In genomic region chrX:116141270-116141669, GRCh38 we compare ENCODE assay signal across 8 cellular contexts. TPM values are rescaled to one million over a fixed set of nuclear protein-coding genes. Genes with fewer than 3 reads are reported as not detected.
"Had no signal": no experiment of that assay in that cellular context is flagged by ENCODE, and none has a peak within 500 bp of the region (broad histone marks: within the 10 kb centered on the region; RNA-seq: fewer than 3 reads in every experiment).

No MANE protein-coding gene starts in this region.

RNA-seq across cellular contexts. Expression of gene AGTR2, which starts 29.3 kb away (rescaled TPM):
- total RNA-seq: OCI-LY7, PC-3, PC-9, Peyer's patch, RPMI7951, SJSA1, SK-MEL-5, T-cell had no signal
